In the genomic region with DNA sequence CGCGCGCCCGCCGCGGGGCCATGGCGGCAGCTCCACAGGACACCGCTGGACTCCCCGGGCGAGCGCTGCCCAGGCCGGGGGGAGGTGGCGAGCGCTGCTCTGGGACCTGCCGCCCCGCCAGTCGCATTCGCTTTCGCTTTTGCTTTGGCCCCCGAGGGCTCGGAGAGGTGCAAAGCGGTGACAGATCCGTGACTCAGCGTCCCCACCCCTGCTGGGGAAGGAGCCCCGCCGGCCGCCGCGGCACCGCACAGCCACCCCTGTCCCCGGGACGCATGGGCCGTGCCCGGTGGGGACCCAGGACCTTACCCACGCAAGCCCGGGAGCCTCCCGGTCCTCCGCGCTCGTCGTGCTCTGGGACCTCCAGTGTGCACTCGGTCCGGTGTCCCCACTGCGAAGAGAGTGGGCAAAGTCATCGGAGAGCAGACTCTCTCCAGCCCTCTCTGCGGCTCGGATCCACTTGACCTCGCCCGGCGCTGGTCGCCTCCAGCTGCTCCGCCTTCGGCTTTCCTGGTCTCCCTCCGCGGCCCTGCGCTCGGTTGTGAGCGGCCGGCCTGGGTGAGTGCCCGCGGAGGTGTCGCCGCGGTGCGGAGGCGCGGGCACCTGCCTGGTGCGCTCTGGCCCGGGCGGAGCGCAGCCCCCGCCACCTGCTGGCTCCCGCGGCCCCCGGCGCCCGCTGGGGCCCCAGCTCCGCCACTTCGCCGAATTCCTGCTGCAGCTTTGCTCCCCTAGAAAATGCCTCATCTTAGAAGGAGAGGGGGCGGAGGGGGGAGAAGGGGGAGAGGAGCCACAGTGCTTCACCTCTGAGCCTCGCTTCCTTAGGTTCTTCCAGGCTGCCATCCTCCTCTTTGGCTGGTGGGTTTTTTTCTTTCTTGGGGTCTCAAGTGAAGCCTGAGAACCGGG, we compare ENCODE assay signal across 8 cellular contexts. TPM values are rescaled to one million over a fixed set of nuclear protein-coding genes. Genes with fewer than 3 reads are reported as not detected.
DNase-seq lines count a peak whose midpoint lies in the region; ATAC-seq and TF ChIP-seq lines count a peak whose summit lies in the region.

A gene with protein sequence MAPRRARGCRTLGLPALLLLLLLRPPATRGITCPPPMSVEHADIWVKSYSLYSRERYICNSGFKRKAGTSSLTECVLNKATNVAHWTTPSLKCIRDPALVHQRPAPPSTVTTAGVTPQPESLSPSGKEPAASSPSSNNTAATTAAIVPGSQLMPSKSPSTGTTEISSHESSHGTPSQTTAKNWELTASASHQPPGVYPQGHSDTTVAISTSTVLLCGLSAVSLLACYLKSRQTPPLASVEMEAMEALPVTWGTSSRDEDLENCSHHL (minus strand): TSS at position 73 of the 900 bp plus-strand sequence. CDS start 51 bp downstream, at position 22.

- peak; percentile 63 for ATAC-seq in GM19452 (IDR thresholded peaks at IDR 0.05; ENCODE audit: unreplicated experiment)
- peak; percentile 53 for ATAC-seq in HG03571 (IDR thresholded peaks at IDR 0.05; ENCODE audit: unreplicated experiment)
- ATAC-seq in activated naive CD8-positive, alpha-beta T cell treated with anti-CD3 and anti-CD28 coated beads, Interleukin-2, amount 10 ng/mL, durations not matched to agents 7 days and 5 days (ENCODE audit: low read depth), result peak; percentile 81
- ATAC-seq in heart right ventricle, result peak; percentile 83 to 90 (median 86)

- TF ChIP-seq CTCF in heart right ventricle (IDR thresholded peaks at IDR 0.05), result peak in 5 of 9 donors; percentile 8 to 40 (median 38)

- peaks cover 0 to 6% (median 0%) of the 10 kb centered on the region in 9 donors for H3K36me3 ChIP-seq in heart right ventricle
- no peaks in the 10 kb centered on the region for H3K36me3 ChIP-seq in rectal smooth muscle tissue (ENCODE audit: control insufficient read depth, insufficient read depth, low read length)

- H3K4me3 Mint-ChIP-seq in activated naive CD8-positive, alpha-beta T cell treated with anti-CD3 and anti-CD28 coated beads, Interleukin-2, amount 10 ng/mL, durations not matched to agents 7 days and 5 days, result peak within 1 kb of the TSS; percentile 99

- H3K9me3 ChIP-seq in heart right ventricle, result no peaks in the 10 kb centered on the region

- peaks cover 19% of the 10 kb centered on the region for H3K4me1 Mint-ChIP-seq in activated naive CD8-positive, alpha-beta T cell treated with anti-CD3 and anti-CD28 coated beads, Interleukin-2, amount 10 ng/mL, durations not matched to agents 7 days and 5 days

- peak within 1 kb of the TSS; percentile 94 for H3K9ac ChIP-seq in rectal smooth muscle tissue (ENCODE audit: low read length)

- intact Hi-C loops in heart right ventricle (cut with DNase I), result loop anchor here in 3 of 10 donors (2.0 to 10.0 kb wide), 3 partner anchors 33 to 73 kb away; no protein-coding TSS in a partner anchor

- 0 to 1% methylated on average over 56 to 83 of the region's 83 CpGs for WGBS in heart right ventricle, 2 donors

- H3K4me3 ChIP-seq in heart right ventricle, result peak within 1 kb of the TSS; percentile 68 to 97 (median 90)
- H3K4me3 ChIP-seq in rectal smooth muscle tissue (ENCODE audit: low read length), result peak within 1 kb of the TSS; percentile 98

- peak; percentile 75 for DNase-seq in COLO668 (lab: John Stamatoyannopoulos, UW; ENCODE audit: unreplicated experiment)
- DNase-seq in SW480 (ENCODE audit: low spot score), result peak; percentile 84
- peak; percentile 90 for DNase-seq in activated naive CD8-positive, alpha-beta T cell treated with anti-CD3 and anti-CD28 coated beads, Interleukin-2, amount 10 ng/mL, durations not matched to agents 7 days and 5 days
- DNase-seq in heart right ventricle, result peak; percentile 76 to 78
- no peak for DNase-seq in NCI-H1436 treated with DMSO at 0.1 percent for 48 hours (lab: John Stamatoyannopoulos, UW)

- peak within 1 kb of the TSS; percentile 91 to 99 (median 96) for H3K27ac ChIP-seq in heart right ventricle
- H3K27ac ChIP-seq in rectal smooth muscle tissue (ENCODE audit: low read depth, low read length), result peak within 1 kb of the TSS; percentile 79

- H3K27me3 Mint-ChIP-seq in activated naive CD8-positive, alpha-beta T cell treated with anti-CD3 and anti-CD28 coated beads, Interleukin-2, amount 10 ng/mL, durations not matched to agents 7 days and 5 days, result peaks cover 8% of the 10 kb centered on the region

- H3K4me1 ChIP-seq in heart right ventricle, result peaks cover 0 to 50% (median 21%) of the 10 kb centered on the region in 9 donors
- no peaks in the 10 kb centered on the region for H3K4me1 ChIP-seq in rectal smooth muscle tissue (ENCODE audit: control insufficient read depth, insufficient read depth, low read length)

- POLR2A ChIA-PET in activated naive CD8-positive, alpha-beta T cell treated with anti-CD3 and anti-CD28 coated beads, Interleukin-2, amount 10 ng/mL, durations not matched to agents 7 days and 5 days (lab: Charles Lee), result interaction anchor here (0.5 to 1.9 kb wide), 14 partner anchors 9 to 164 kb away, joined by 3 to 9 read pairs (median 5); partner anchors contain the start of genes ANKRD16, FBH1, GDI2 and IL2RA

- H3K36me3 Mint-ChIP-seq in activated naive CD8-positive, alpha-beta T cell treated with anti-CD3 and anti-CD28 coated beads, Interleukin-2, amount 10 ng/mL, durations not matched to agents 7 days and 5 days, result peaks cover 6% of the 10 kb centered on the region

- peak within 1 kb of the TSS; percentile 99 for H3K27ac Mint-ChIP-seq in activated naive CD8-positive, alpha-beta T cell treated with anti-CD3 and anti-CD28 coated beads, Interleukin-2, amount 10 ng/mL, durations not matched to agents 7 days and 5 days

- no peaks in the 10 kb centered on the region for H3K27me3 ChIP-seq in heart right ventricle
- no peaks in the 10 kb centered on the region for H3K27me3 ChIP-seq in rectal smooth muscle tissue (ENCODE audit: control insufficient read depth, insufficient read depth, low read length)

- H3K9me3 Mint-ChIP-seq in activated naive CD8-positive, alpha-beta T cell treated with anti-CD3 and anti-CD28 coated beads, Interleukin-2, amount 10 ng/mL, durations not matched to agents 7 days and 5 days, result no peaks in the 10 kb centered on the region

RNA-seq across cellular contexts. Expression of the gene that starts here (rescaled TPM):
- 10 to 100 TPM; 20.3 to 21.3 TPM for total RNA-seq in activated naive CD8-positive, alpha-beta T cell treated with anti-CD3 and anti-CD28 coated beads, Interleukin-2, amount 10 ng/mL, durations not matched to agents 7 days and 5 days
- total RNA-seq in heart right ventricle, result 10 to 100 TPM in 3 of 10 donors, 1 to 10 TPM in 7; 3.5 to 21.0 (median 5.6) TPM
- polyA plus RNA-seq in heart right ventricle, result 10 to 100 TPM; 11.7 to 18.7 TPM
